12 cellular contexts compared by ENCODE assay signal in genomic region chr1:28751315-28752056, GRCh38. TPM values are rescaled to one million over a fixed set of nuclear protein-coding genes. Genes with fewer than 3 reads are reported as not detected.
DNase-seq lines count a peak whose midpoint lies in the region; ATAC-seq, FAIRE-seq and TF ChIP-seq lines count a peak whose summit lies in the region.
"Had no signal": no experiment of that assay in that cellular context is flagged by ENCODE, and none has a peak within 500 bp of the region (broad histone marks: within the 10 kb centered on the region; RNA-seq: fewer than 3 reads in every experiment).

No MANE protein-coding gene starts in this region.

- no peaks in the 10 kb centered on the region for H3K9me3 ChIP-seq in endothelial cell of umbilical vein (replicated peaks; ENCODE audit: control insufficient read depth, insufficient read depth, low read length)

- DNase-seq in ELR (ENCODE audit: low read depth) (peak; percentile 81), RPMI7951 (ENCODE audit: low read depth) (peak; percentile 73), endothelial cell of umbilical vein (ENCODE audit: low read depth, low spot score) (peak; percentile 40), omental fat pad (ENCODE audit: low spot score) (no peak), HPDE6-E6E7 (ENCODE audit: extremely low spot score) (no peak), NCI-H2171 treated with DMSO at 0.1 percent for 48 hours (lab: John Stamatoyannopoulos, UW) (no peak)
- no peak for DNase-seq in activated CD4-positive, alpha-beta T cell treated with anti-CD3 and anti-CD28 coated beads for 1 hour
- DNase-seq in activated CD8-positive, alpha-beta memory T cell treated with anti-CD3 and anti-CD28 coated beads, Interleukin-2, amount 50 U/mL, for 4 hours = no peak
- DNase-seq: activated CD8-positive, alpha-beta memory T cell treated with anti-CD3 and anti-CD28 coated beads for 24 hours; cerebellar nuclear complex; NCI-H187 treated with DMSO at 0.1 percent for 48 hours; SHP77 had no signal

- POLR2A ChIA-PET in endothelial cell of umbilical vein (lab: Charles Lee) = interaction anchor here (0.6 to 1.1 kb wide), 3 partner anchors 13 to 155 kb away, joined by 3 to 5 read pairs (median 4); partner anchors contain the start of gene RNU11

- intact Hi-C loops in endothelial cell of umbilical vein (cut with micrococcal nuclease) = no loop called here

- H3K9ac ChIP-seq in endothelial cell of umbilical vein (replicated peaks; ENCODE audit: extremely low read depth, insufficient read depth, low read length) = no peak overlapping the region

- CTCF ChIA-PET in endothelial cell of umbilical vein (lab: Charles Lee) = interaction anchor here (1.1 to 3.7 kb wide), 4 partner anchors 11 to 126 kb away, joined by 3 to 32 read pairs (median 4); partner anchors contain the start of gene YTHDF2

- H3K27me3 ChIP-seq in endothelial cell of umbilical vein (ENCODE audit: control insufficient read depth in 2 of 2, insufficient read depth in 2 of 2, low read length in 2 of 2) = no peaks in the 10 kb centered on the region

- no peak for TF ChIP-seq POLR2A in endothelial cell of umbilical vein (IDR thresholded peaks at IDR 0.05; ENCODE audit: low read depth, low read length)

- no peak overlapping the region for H3K27ac ChIP-seq in endothelial cell of umbilical vein (ENCODE audit: insufficient read depth, low read depth, low read length)

- peak; percentile 52 for FAIRE-seq in endothelial cell of umbilical vein (lab: Jason Lieb, UNC)

- peak overlapping the region; percentile 59 for H3K4me2 ChIP-seq in endothelial cell of umbilical vein (ENCODE audit: insufficient read depth, low read length)

- ATAC-seq in omental fat pad (ENCODE audit: low FRiP score) = peak; percentile 9

- TSS peak; percentile 4 for BruUV-seq in endothelial cell of umbilical vein (replicated peaks; lab: Mats Ljungman, UMichigan)

- no peak overlapping the region for H3K4me3 ChIP-seq in endothelial cell of umbilical vein (replicated peaks in 1 of 3; ENCODE audit: insufficient read depth in 1 of 3, low read depth in 1 of 3, low read length in 3 of 3)

- peaks cover 36% of the 10 kb centered on the region for H3K4me1 ChIP-seq in endothelial cell of umbilical vein (ENCODE audit: control insufficient read depth, extremely low read depth, insufficient read depth, low read length)

- peaks cover 0 to 5% of the 10 kb centered on the region in 2 experiments for H3K36me3 ChIP-seq in endothelial cell of umbilical vein (ENCODE audit: control insufficient read depth in 2 of 2, extremely low read depth in 1 of 2, insufficient read depth in 2 of 2, low read length in 2 of 2)

- dilution Hi-C loops in endothelial cell of umbilical vein (cut with MboI; ENCODE audit: extremely low pct_ligation_motif_present, low sequenced_read_pairs) = no loop called here

- no peak for TF ChIP-seq CTCF in endothelial cell of umbilical vein (IDR thresholded peaks at IDR 0.05; ENCODE audit: extremely low read depth in 1 of 2, insufficient read depth in 1 of 2, low read depth in 1 of 2, low read length in 2 of 2)
- no peak for TF ChIP-seq CTCF in omental fat pad (IDR thresholded peaks at IDR 0.05)

- H3K79me2 ChIP-seq in endothelial cell of umbilical vein (ENCODE audit: control insufficient read depth, insufficient read depth, low read length) = peaks cover 100% of the 10 kb centered on the region

- peaks cover 36% of the 10 kb centered on the region for H4K20me1 ChIP-seq in endothelial cell of umbilical vein (replicated peaks; ENCODE audit: control insufficient read depth, extremely low read depth, insufficient read depth, low read length)

- H2AFZ ChIP-seq in endothelial cell of umbilical vein (ENCODE audit: low read depth, low read length) = no peak overlapping the region

- H3K9me1 ChIP-seq in endothelial cell of umbilical vein (replicated peaks; ENCODE audit: control insufficient read depth, extremely low read depth, insufficient read depth, low read length) = no peaks in the 10 kb centered on the region

TF ChIP-seq in endothelial cell of umbilical vein, 7 proteins besides CTCF, POLR2A, EP300 and RAD21:
- TF ChIP-seq MYC (IDR thresholded peaks at IDR 0.05; ENCODE audit: low read depth, low read length) (no peak), EZH2 (IDR thresholded peaks at IDR 0.05; ENCODE audit: borderline replicate concordance, low read depth, low read length, severe bottlenecking) (no peak), POLR2AphosphoS5 (IDR thresholded peaks at IDR 0.05; ENCODE audit: insufficient read depth, low read depth, low read length) (no peak), JUN (IDR thresholded peaks at IDR 0.05; ENCODE audit: borderline replicate concordance, insufficient read depth, insufficient read length, low read depth) (peak; percentile 33), GATA2 (IDR thresholded peaks at IDR 0.05; ENCODE audit: insufficient read depth, insufficient read length, low read depth, low read length) (no peak), FOS (IDR thresholded peaks at IDR 0.05; ENCODE audit: borderline replicate concordance, insufficient read depth, low read length) (peak; percentile 55)
- TF ChIP-seq, protein P1, sequence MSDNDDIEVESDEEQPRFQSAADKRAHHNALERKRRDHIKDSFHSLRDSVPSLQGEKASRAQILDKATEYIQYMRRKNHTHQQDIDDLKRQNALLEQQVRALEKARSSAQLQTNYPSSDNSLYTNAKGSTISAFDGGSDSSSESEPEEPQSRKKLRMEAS (IDR thresholded peaks at IDR 0.05; ENCODE audit: insufficient read depth, insufficient read length) = no peak

RNA-seq across cellular contexts. Expression of gene YTHDF2, which starts 14.7 kb away (rescaled TPM):
- total RNA-seq in RPMI7951 (2014; rRNA removed; shearing (Covaris generic)) = 46.0 and 50.2 TPM in 2 replicates
- total RNA-seq in endothelial cell of umbilical vein = 101 and 105 TPM in 2 replicates
- 72.4 and 73.6 TPM in 2 replicates for polyA plus RNA-seq in endothelial cell of umbilical vein
- 76.7 and 81.7 TPM in 2 replicates for polyA plus RNA-seq in endothelial cell of umbilical vein (2011; cell fraction: cytosol; rRNA removed)
- 68.4 and 75.6 TPM in 2 replicates for polyA plus RNA-seq in endothelial cell of umbilical vein (2011; cell fraction: nucleus; rRNA removed)
- polyA plus RNA-seq in endothelial cell of umbilical vein (2012) = 62.3 and 92.5 TPM in 2 replicates
- polyA minus RNA-seq in endothelial cell of umbilical vein = 226 and 237 TPM in 2 replicates
- 65.3 TPM for polyA minus RNA-seq in endothelial cell of umbilical vein (2011; cell fraction: cytosol; rRNA and poly(A)+ RNA removed)
- 56.2 and 66.6 TPM in 2 replicates for polyA minus RNA-seq in endothelial cell of umbilical vein (2011; cell fraction: nucleus; rRNA and poly(A)+ RNA removed)
- 10 to 100 TPM; 43.8 to 88.4 (median 56.4) TPM for total RNA-seq in omental fat pad

Comparison
In these comparisons a context has a peak if more than half of its experiments do, and no peak if none do; other contexts are left out.
1. DNase-seq: peak in ELR (single experiment), RPMI7951 (single experiment) and endothelial cell of umbilical vein (single experiment); none in omental fat pad (single experiment), activated CD4-positive, alpha-beta T cell treated with anti-CD3 and anti-CD28 coated beads for 1 hour (single experiment), activated CD8-positive, alpha-beta memory T cell treated with anti-CD3 and anti-CD28 coated beads, Interleukin-2, amount 50 U/mL, for 4 hours (single experiment), HPDE6-E6E7 (single experiment) and NCI-H2171 treated with DMSO at 0.1 percent for 48 hours (single experiment).